11 cellular contexts compared by ENCODE assay signal in the genomic region with DNA sequence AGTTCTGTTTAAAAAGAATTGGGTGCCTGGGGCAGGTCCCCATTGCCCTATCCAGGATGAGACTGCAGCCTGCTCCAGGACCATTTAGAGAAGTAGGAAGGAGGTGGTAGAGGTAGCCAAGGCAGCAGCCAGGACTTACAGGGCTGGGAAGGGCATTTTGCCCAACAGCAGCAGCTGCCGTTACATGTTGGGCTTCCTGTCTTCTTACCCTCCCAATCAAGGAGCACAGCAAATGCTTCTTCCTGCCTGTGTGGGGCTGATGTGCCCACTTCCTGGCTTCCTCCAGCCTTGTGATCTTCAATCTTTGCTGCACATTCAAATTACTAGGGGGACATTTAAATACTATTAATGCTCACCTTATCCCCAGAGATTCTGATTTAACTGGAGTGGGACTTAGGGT.
A peak's percentile ranks its signal among the peaks of the same experiment; 100 is the strongest.
DNase-seq lines count a peak whose midpoint lies in the region; ATAC-seq, FAIRE-seq and TF ChIP-seq lines count a peak whose summit lies in the region.
"Had no signal": no experiment of that assay in that cellular context is flagged by ENCODE, and none has a peak within 500 bp of the region (broad histone marks: within the 10 kb centered on the region; RNA-seq: fewer than 3 reads in every experiment).

No MANE protein-coding gene starts in this region.

- H3K9me1 ChIP-seq in K562 (ENCODE audit: control insufficient read depth, insufficient read depth, low read length): no peaks in the 10 kb centered on the region

- H3K9me3 ChIP-seq in K562 (replicated peaks; ENCODE audit: control insufficient read depth, insufficient read depth, low read depth, low read length): no peaks in the 10 kb centered on the region
- H3K9me3 ChIP-seq: prostate gland had no signal

- 18% methylated on average over 1 of the region's 1 CpG for WGBS in K562 (ENCODE audit: insufficient coverage, low coverage, missing lambda C conversion rate)

- no peak for TF ChIP-seq RAD21 in K562 (CRISPR knock-in tag; conservative IDR thresholded peaks at IDR 0.05 in 1 of 2, IDR thresholded peaks at IDR 0.05 in 1 of 2)

- H3K4me1 ChIP-seq in K562 (replicated peaks in 1 of 2; ENCODE audit: control insufficient read depth in 2 of 2, insufficient read depth in 2 of 2, low read length in 2 of 2): peaks cover 0 to 4% of the 10 kb centered on the region in 2 experiments; a peak in 1 of 5 replicates
- H3K4me1 ChIP-seq: prostate gland had no signal

- 0 out of 5 replicates have a peak, but pooled peaks cover 0 to 4% of the 10 kb centered on the region in 2 experiments for H3K27me3 ChIP-seq in K562 (ENCODE audit: control insufficient read depth in 2 of 2, insufficient read depth in 2 of 2, low read length in 2 of 2)

- no peaks in the 10 kb centered on the region for H3K36me3 Mint-ChIP-seq in stimulated activated effector memory CD8-positive, alpha-beta T cell treated with anti-CD3 and anti-CD28 coated beads, Interleukin-12 subunit alpha, Interleukin-12 subunit beta, amount 100 ng/mL, for 72 hours

- no peak for TF ChIP-seq CTCF in K562 (IDR thresholded peaks at IDR 0.05 in 2 of 3, conservative IDR thresholded peaks at IDR 0.05 in 1 of 3; ENCODE audit: insufficient read depth in 2 of 3, low read depth in 1 of 3, low read length in 3 of 3)

- H3K4me1 Mint-ChIP-seq in stimulated activated effector memory CD8-positive, alpha-beta T cell treated with anti-CD3 and anti-CD28 coated beads, Interleukin-12 subunit alpha, Interleukin-12 subunit beta, amount 100 ng/mL, for 72 hours: peaks cover 53% of the 10 kb centered on the region

- peak overlapping the region; percentile 92 for H3K27ac Mint-ChIP-seq in stimulated activated effector memory CD8-positive, alpha-beta T cell treated with anti-CD3 and anti-CD28 coated beads, Interleukin-12 subunit alpha, Interleukin-12 subunit beta, amount 100 ng/mL, for 72 hours
- H3K27ac Mint-ChIP-seq: activated B cell treated with CpG ODN at 0.5 μM for 24 hours had no signal

- peaks cover 2% of the 10 kb centered on the region for H3K9me3 Mint-ChIP-seq in stimulated activated effector memory CD8-positive, alpha-beta T cell treated with anti-CD3 and anti-CD28 coated beads, Interleukin-12 subunit alpha, Interleukin-12 subunit beta, amount 100 ng/mL, for 72 hours
- H3K9me3 Mint-ChIP-seq: activated B cell treated with CpG ODN at 0.5 μM for 24 hours had no signal

- no peak for FAIRE-seq in K562 (lab: Jason Lieb, UNC)

- ATAC-seq in K562: no peak
- ATAC-seq in stimulated activated effector memory CD8-positive, alpha-beta T cell treated with anti-CD3 and anti-CD28 coated beads, Interleukin-12 subunit alpha, Interleukin-12 subunit beta, amount 100 ng/mL, for 72 hours: peak; percentile 65

- no peaks in the 10 kb centered on the region for H3K79me2 ChIP-seq in K562 (ENCODE audit: control insufficient read depth, insufficient read depth, low read length)

- no peaks in the 10 kb centered on the region for H3K36me3 ChIP-seq in K562 (ENCODE audit: control insufficient read depth, insufficient read depth, low read length)
- H3K36me3 ChIP-seq: prostate gland had no signal

- peak overlapping the region; percentile 10 for H3K4me3 Mint-ChIP-seq in stimulated activated effector memory CD8-positive, alpha-beta T cell treated with anti-CD3 and anti-CD28 coated beads, Interleukin-12 subunit alpha, Interleukin-12 subunit beta, amount 100 ng/mL, for 72 hours
- H3K4me3 Mint-ChIP-seq: activated B cell treated with CpG ODN at 0.5 μM for 24 hours had no signal

- CTCF ChIA-PET in K562 (lab: Yijun Ruan, JAX; ENCODE audit: low intra/inter-chr PET ratio): no interaction called here

- in situ Hi-C loops in K562 (cut with MboI): no loop called here

- TF ChIP-seq POLR2A in K562 (conservative IDR thresholded peaks at IDR 0.05): no peak

- H3K4me2 ChIP-seq in K562 (ENCODE audit: insufficient read depth, low read length): no peak overlapping the region

- no peaks in the 10 kb centered on the region for H4K20me1 ChIP-seq in K562 (replicated peaks; ENCODE audit: control insufficient read depth, insufficient read depth, low read length)

- H2AFZ ChIP-seq in K562 (ENCODE audit: low read depth, low read length): no peak overlapping the region

- H3K9ac ChIP-seq in K562 (ENCODE audit: insufficient read depth in 1 of 2, low read depth in 2 of 2, low read length in 2 of 2): no peak overlapping the region

- H3K4me3 ChIP-seq in K562: no peak overlapping the region
- H3K4me3 ChIP-seq: prostate gland had no signal

- DNase-seq in activated T-cell treated with anti-CD3 and anti-CD28 coated beads for 24 hours (ENCODE audit: low read depth) (peak; percentile 7), activated T-cell treated with anti-CD3 and anti-CD28 coated beads for 4 hours (no peak), T-helper 2 cell (peak in 3 of 5 experiments; percentile 6 to 71 (median 35)), K562 (ENCODE audit: extremely low read depth in 1 of 4, low spot score in 3 of 4) (no peak), DMS53 (lab: John Stamatoyannopoulos, UW) (no peak), cardiac septum (ENCODE audit: low spot score) (no peak), globus pallidus (ENCODE audit: low spot score) (no peak)
- DNase-seq in stimulated activated effector memory CD8-positive, alpha-beta T cell treated with anti-CD3 and anti-CD28 coated beads, Interleukin-12 subunit alpha, Interleukin-12 subunit beta, amount 100 ng/mL, for 72 hours (ENCODE audit: low spot score in 2 of 2): no peak
- DNase-seq: activated B cell treated with CpG ODN at 0.5 μM for 24 hours, NCI-H510A had no signal

- intact Hi-C loops in K562 (cut with micrococcal nuclease) (no loop called here), cardiac septum (cut with DNase I) (no loop called here)

- no peak for TF ChIP-seq EP300 in K562 (IDR thresholded peaks at IDR 0.05; ENCODE audit: low read length)

- POLR2A ChIA-PET in K562 (lab: Yijun Ruan, JAX): no interaction called here

- BruUV-seq in K562 (replicated peaks; lab: Mats Ljungman, UMichigan): no TSS peak

- no peak overlapping the region for H3K27ac ChIP-seq in K562 (ENCODE audit: extremely low read depth, low read depth, low read length)
- H3K27ac ChIP-seq: prostate gland had no signal

TF ChIP-seq in K562, 482 proteins besides CTCF, POLR2A, EP300 and RAD21:
- TF ChIP-seq GABPA (tag; conservative IDR thresholded peaks at IDR 0.05; ENCODE audit: low read depth) (0 out of 2 replicates have a peak, but pooled peaks have one; percentile 33), NCOA1 (IDR thresholded peaks at IDR 0.05; ENCODE audit: low read depth) (no peak)

Comparison
In these comparisons a context has a peak if more than half of its experiments do, and no peak if none do; other contexts are left out.
1. DNase-seq: peak in activated T-cell treated with anti-CD3 and anti-CD28 coated beads for 24 hours (single experiment) and T-helper 2 cell (3 of 5); none in activated T-cell treated with anti-CD3 and anti-CD28 coated beads for 4 hours (single experiment), K562 (0 of 4), stimulated activated effector memory CD8-positive, alpha-beta T cell treated with anti-CD3 and anti-CD28 coated beads, Interleukin-12 subunit alpha, Interleukin-12 subunit beta, amount 100 ng/mL, for 72 hours (0 of 2), DMS53 (single experiment), cardiac septum (single experiment) and globus pallidus (single experiment).